Comparison of ENCODE assay signal across 8 cellular contexts in genomic region chr17:55750750-55751641, GRCh38. TPM values are rescaled to one million over a fixed set of nuclear protein-coding genes. Genes with fewer than 3 reads are reported as not detected.
A peak's percentile ranks its signal among the peaks of the same experiment; 100 is the strongest.
DNase-seq lines count a peak whose midpoint lies in the region; ATAC-seq lines count a peak whose summit lies in the region.

PCTP (plus strand) TSS chr17:55751051; CDS start chr17:55751104, 53 bp downstream.

- peak; percentile 96 for ATAC-seq in GM18861 (IDR thresholded peaks at IDR 0.05; ENCODE audit: unreplicated experiment)
- ATAC-seq in HG03095 (IDR thresholded peaks at IDR 0.05; ENCODE audit: unreplicated experiment), result peak; percentile 100

- H3K4me1 Mint-ChIP-seq in activated CD4-positive, alpha-beta T cell treated with anti-CD3 and anti-CD28 coated beads, Interleukin-2, amount 10 ng/mL, durations not matched to agents 24 days and 14 days, result peaks cover 10% of the 10 kb centered on the region

- H3K27ac Mint-ChIP-seq in activated CD4-positive, alpha-beta T cell treated with anti-CD3 and anti-CD28 coated beads, Interleukin-2, amount 10 ng/mL, durations not matched to agents 24 days and 14 days, result peak within 1 kb of the TSS; percentile 20

- in situ Hi-C loops in ACHN (cut with HindIII; ENCODE audit: low pct_ligation_motif_present, low pct_unique_long_range_greater_than_20kb, low sequenced_read_pairs), result no loop called here

- no peaks in the 10 kb centered on the region for H3K36me3 Mint-ChIP-seq in activated CD4-positive, alpha-beta T cell treated with anti-CD3 and anti-CD28 coated beads, Interleukin-2, amount 10 ng/mL, durations not matched to agents 24 days and 14 days (ENCODE audit: low read depth)

- peak within 1 kb of the TSS; percentile 80 for H3K4me3 Mint-ChIP-seq in activated CD4-positive, alpha-beta T cell treated with anti-CD3 and anti-CD28 coated beads, Interleukin-2, amount 10 ng/mL, durations not matched to agents 24 days and 14 days

- H3K9me3 Mint-ChIP-seq in activated CD4-positive, alpha-beta T cell treated with anti-CD3 and anti-CD28 coated beads, Interleukin-2, amount 10 ng/mL, durations not matched to agents 24 days and 14 days, result no peaks in the 10 kb centered on the region

- DNase-seq in ACHN, result peak; percentile 96
- DNase-seq in NCI-H510A (lab: John Stamatoyannopoulos, UW), result peak; percentile 92
- peak; percentile 97 for DNase-seq in activated CD4-positive, alpha-beta T cell treated with anti-CD3 and anti-CD28 coated beads, Interleukin-2, amount 10 ng/mL, durations not matched to agents 24 days and 14 days
- peak; percentile 86 for DNase-seq in dedifferentiated amniotic fluid mesenchymal stem cell (ENCODE audit: extremely low spot score)
- peak; percentile 97 for DNase-seq in left kidney (ENCODE audit: low read depth, low spot score)
- peak; percentile 88 to 93 for DNase-seq in stimulated activated CD4-positive, alpha-beta T cell treated with anti-CD3 and anti-CD28 coated beads, Interleukin-2, amount 100 ng/mL, for 24 hours

- peaks cover 24% of the 10 kb centered on the region for H3K27me3 Mint-ChIP-seq in activated CD4-positive, alpha-beta T cell treated with anti-CD3 and anti-CD28 coated beads, Interleukin-2, amount 10 ng/mL, durations not matched to agents 24 days and 14 days

- intact Hi-C loops in activated CD4-positive, alpha-beta T cell treated with anti-CD3 and anti-CD28 coated beads, Interleukin-2, amount 10 ng/mL, durations not matched to agents 24 days and 14 days (cut with micrococcal nuclease), result loop anchor here (1.0 to 2.0 kb wide), 2 partner anchors 17 to 330 kb away; partner anchors contain the start of gene MMD

RNA-seq across cellular contexts. Expression of gene PCTP, which starts in this region (rescaled TPM):
- total RNA-seq in activated CD4-positive, alpha-beta T cell treated with anti-CD3 and anti-CD28 coated beads, Interleukin-2, amount 10 ng/mL, durations not matched to agents 24 days and 14 days, result 5.4 and 6.4 TPM in 2 replicates

Comparison
In these comparisons a context has a peak if more than half of its experiments do, and no peak if none do; other contexts are left out.
1. Peak in every context shown above with its lines: DNase-seq and ATAC-seq.